Comparison of ENCODE assay signal across 12 cellular contexts in the genomic region with DNA sequence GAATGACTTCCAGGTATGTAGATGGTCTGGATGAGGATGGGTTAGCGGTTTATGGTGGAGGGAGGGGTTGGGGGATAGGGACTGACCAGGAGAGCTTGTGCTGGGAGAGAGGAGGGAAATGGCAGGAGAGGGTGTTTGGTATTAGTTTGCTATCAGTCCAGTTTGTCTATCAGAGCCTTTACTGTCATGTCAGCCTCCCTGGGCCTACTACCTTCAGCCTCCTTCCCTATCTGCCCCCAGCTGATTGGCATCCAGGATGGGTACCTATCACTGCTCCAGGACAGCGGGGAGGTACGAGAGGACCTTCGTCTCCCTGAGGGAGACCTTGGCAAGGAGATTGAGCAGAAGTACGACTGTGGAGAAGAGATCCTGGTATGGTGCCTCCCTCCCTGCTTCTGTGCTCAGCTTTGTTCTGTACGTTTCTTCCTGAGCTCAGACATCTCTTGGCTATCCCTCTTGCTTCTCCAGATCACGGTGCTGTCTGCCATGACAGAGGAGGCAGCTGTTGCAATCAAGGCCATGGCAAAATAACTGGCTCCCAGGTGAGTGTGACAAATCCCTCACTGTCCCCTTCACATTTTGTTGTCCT. TPM values are rescaled to one million over a fixed set of nuclear protein-coding genes. Genes with fewer than 3 reads are reported as not detected.
DNase-seq lines count a peak whose midpoint lies in the region; ATAC-seq, FAIRE-seq and TF ChIP-seq lines count a peak whose summit lies in the region.
"Had no signal": no experiment of that assay in that cellular context is flagged by ENCODE, and none has a peak within 500 bp of the region (broad histone marks: within the 10 kb centered on the region; RNA-seq: fewer than 3 reads in every experiment).

No MANE protein-coding gene starts in this region.

- no peaks in the 10 kb centered on the region for H3K9me3 ChIP-seq in Loucy (ENCODE audit: insufficient read depth, low read depth, low read length)
- H3K9me3 ChIP-seq in gastrocnemius medialis = no peaks in the 10 kb centered on the region

- H3K27me3 ChIP-seq in Loucy (ENCODE audit: insufficient read depth, low read length, poor library complexity, severe bottlenecking) (peaks cover 12% of the 10 kb centered on the region), gastrocnemius medialis (no peaks in the 10 kb centered on the region)

- H3K36me3 Mint-ChIP-seq in activated CD4-positive, alpha-beta T cell treated with anti-CD3 and anti-CD28 coated beads, Interleukin-2, amount 10 ng/mL, durations not matched to agents 24 days and 14 days (ENCODE audit: low read depth) = peaks cover 66% of the 10 kb centered on the region
- peaks cover 54% of the 10 kb centered on the region for H3K36me3 Mint-ChIP-seq in brain

- in situ Hi-C loops in gastrocnemius medialis (cut with MboI; ENCODE audit: low sequenced_read_pairs in 4 of 4) = no loop called here

- peaks cover 65% of the 10 kb centered on the region for H3K4me1 Mint-ChIP-seq in activated CD4-positive, alpha-beta T cell treated with anti-CD3 and anti-CD28 coated beads, Interleukin-2, amount 10 ng/mL, durations not matched to agents 24 days and 14 days
- H3K4me1 Mint-ChIP-seq in brain = peaks cover 62% of the 10 kb centered on the region

- TF ChIP-seq POLR2A in gastrocnemius medialis (IDR thresholded peaks at IDR 0.05) (no peak), H54 (IDR thresholded peaks at IDR 0.05; ENCODE audit: low read depth, low read length) (no peak)

- H2AFZ ChIP-seq in Loucy (ENCODE audit: low read length) = no peak overlapping the region

- H3K27ac ChIP-seq in gastrocnemius medialis = peak overlapping the region; percentile 32 to 99 (median 96)

- no peak for FAIRE-seq in H54 (lab: Jason Lieb, UNC)
- FAIRE-seq: bronchial epithelial cell, GM18507 had no signal

- H4K20me1 ChIP-seq in Loucy (ENCODE audit: insufficient read depth, low read length, poor library complexity, severe bottlenecking) = peaks cover 65% of the 10 kb centered on the region

- H3K36me3 ChIP-seq in Loucy (ENCODE audit: insufficient read depth, low read length) (peaks cover 43% of the 10 kb centered on the region), gastrocnemius medialis (peaks cover 4 to 47% of the 10 kb centered on the region in 2 donors)

- no peak overlapping the region for H3K27ac Mint-ChIP-seq in activated CD4-positive, alpha-beta T cell treated with anti-CD3 and anti-CD28 coated beads, Interleukin-2, amount 10 ng/mL, durations not matched to agents 24 days and 14 days
- H3K27ac Mint-ChIP-seq in brain = peak overlapping the region in 2 of 5 experiments; percentile 95 to 99

- DNase-seq in activated CD4-positive, alpha-beta T cell treated with anti-CD3 and anti-CD28 coated beads, Interleukin-2, amount 10 ng/mL, durations not matched to agents 24 days and 14 days = no peak
- DNase-seq in activated CD4-positive, alpha-beta T cell treated with anti-CD3 and anti-CD28 coated beads for 4 hours = no peak
- no peak for DNase-seq in gastrocnemius medialis
- no peak for DNase-seq in H54 (ENCODE audit: insufficient read length, low spot score)
- DNase-seq in stimulated activated CD4-positive, alpha-beta T cell treated with anti-CD3 and anti-CD28 coated beads, Interleukin-1b, Interleukin-23, amount 100 ng/mL, for 48 hours = no peak
- DNase-seq in epidermal melanocyte (ENCODE audit: insufficient read length, low spot score) = no peak
- DNase-seq: hippocampal formation, NCI-H2029 treated with DMSO at 0.1 percent for 48 hours had no signal

- no peak overlapping the region for H3K9ac ChIP-seq in Loucy (ENCODE audit: low read depth, low read length, poor library complexity, severe bottlenecking)

- H3K9me3 Mint-ChIP-seq in activated CD4-positive, alpha-beta T cell treated with anti-CD3 and anti-CD28 coated beads, Interleukin-2, amount 10 ng/mL, durations not matched to agents 24 days and 14 days = no peaks in the 10 kb centered on the region
- H3K9me3 Mint-ChIP-seq in brain = no peaks in the 10 kb centered on the region

- H3K4me1 ChIP-seq in Loucy (ENCODE audit: insufficient read depth, low read length, poor library complexity, severe bottlenecking) (peaks cover 42% of the 10 kb centered on the region), gastrocnemius medialis (peaks cover 57 to 60% of the 10 kb centered on the region in 2 donors)

- intact Hi-C loops in activated CD4-positive, alpha-beta T cell treated with anti-CD3 and anti-CD28 coated beads, Interleukin-2, amount 10 ng/mL, durations not matched to agents 24 days and 14 days (cut with micrococcal nuclease) = no loop called here
- intact Hi-C loops in gastrocnemius medialis (cut with DNase I; ENCODE audit: low total_unique reads) = no loop called here

- H3K79me2 ChIP-seq in Loucy (ENCODE audit: insufficient read depth, low read length) = peaks cover 72% of the 10 kb centered on the region

- H3K4me2 ChIP-seq in Loucy (ENCODE audit: low read depth, low read length, poor library complexity, severe bottlenecking) = peak overlapping the region; percentile 99

- TF ChIP-seq CTCF in Loucy (conservative IDR thresholded peaks at IDR 0.05; ENCODE audit: low read length) = no peak
- no peak for TF ChIP-seq CTCF in brain (conservative IDR thresholded peaks at IDR 0.05)
- no peak for TF ChIP-seq CTCF in gastrocnemius medialis (IDR thresholded peaks at IDR 0.05 in 4 of 5, conservative IDR thresholded peaks at IDR 0.05 in 1 of 5)

- peaks cover 17% of the 10 kb centered on the region for H3F3A ChIP-seq in Loucy (ENCODE audit: low read depth)

- no peak for ATAC-seq in gastrocnemius medialis

- peak overlapping the region; percentile 90 for H3K4me3 Mint-ChIP-seq in activated CD4-positive, alpha-beta T cell treated with anti-CD3 and anti-CD28 coated beads, Interleukin-2, amount 10 ng/mL, durations not matched to agents 24 days and 14 days
- peak overlapping the region; percentile 90 to 98 (median 95) for H3K4me3 Mint-ChIP-seq in brain

- H3K4me3 ChIP-seq in Loucy (ENCODE audit: low read length, poor library complexity, severe bottlenecking) (peak overlapping the region; percentile 93), gastrocnemius medialis (no peak overlapping the region)

- H3K9me2 ChIP-seq in Loucy (replicated peaks; ENCODE audit: low read depth, low read length) = no peaks in the 10 kb centered on the region

- H3K27me3 Mint-ChIP-seq in activated CD4-positive, alpha-beta T cell treated with anti-CD3 and anti-CD28 coated beads, Interleukin-2, amount 10 ng/mL, durations not matched to agents 24 days and 14 days = peaks cover 5% of the 10 kb centered on the region
- peaks cover 3% of the 10 kb centered on the region for H3K27me3 Mint-ChIP-seq in brain

RNA-seq across cellular contexts. Expression of a gene that starts 3.8 kb away (rescaled TPM):
- total RNA-seq in activated CD4-positive, alpha-beta T cell treated with anti-CD3 and anti-CD28 coated beads, Interleukin-2, amount 10 ng/mL, durations not matched to agents 24 days and 14 days = 1,303 and 1,327 TPM in 2 replicates
- 562 TPM for polyA plus RNA-seq in brain (ENCODE audit: insufficient read depth, low read depth, low replicate concordance)
- 100 to 1,000 TPM; 115 to 384 (median 273) TPM for total RNA-seq in gastrocnemius medialis

RNA-seq across cellular contexts. Expression of a gene that starts 4.0 kb away (rescaled TPM):
- total RNA-seq in activated CD4-positive, alpha-beta T cell treated with anti-CD3 and anti-CD28 coated beads, Interleukin-2, amount 10 ng/mL, durations not matched to agents 24 days and 14 days = 51.5 and 56.2 TPM in 2 replicates
- 128 TPM for polyA plus RNA-seq in brain (ENCODE audit: insufficient read depth, low read depth, low replicate concordance)
- 100 to 1,000 TPM; 135 to 240 (median 169) TPM for total RNA-seq in gastrocnemius medialis

RNA-seq across cellular contexts. Expression of a gene that starts 16.8 kb away (rescaled TPM):
- total RNA-seq in activated CD4-positive, alpha-beta T cell treated with anti-CD3 and anti-CD28 coated beads, Interleukin-2, amount 10 ng/mL, durations not matched to agents 24 days and 14 days = 0.21 and 0.33 TPM in 2 replicates
- 41.4 TPM for polyA plus RNA-seq in brain (ENCODE audit: insufficient read depth, low read depth, low replicate concordance)
- total RNA-seq in gastrocnemius medialis = 1 to 10 TPM in 1 of 4 donors, under 1 TPM in 2, not detected in 1; 0.42 to 2.2 (median 0.46) TPM

RNA-seq across cellular contexts. Expression of a gene that starts 17.9 kb away (rescaled TPM):
- 59.3 and 59.6 TPM in 2 replicates for total RNA-seq in activated CD4-positive, alpha-beta T cell treated with anti-CD3 and anti-CD28 coated beads, Interleukin-2, amount 10 ng/mL, durations not matched to agents 24 days and 14 days
- polyA plus RNA-seq in brain (ENCODE audit: insufficient read depth, low read depth, low replicate concordance) = 25.3 TPM
- total RNA-seq in gastrocnemius medialis = 10 to 100 TPM; 21.8 to 26.7 (median 23.5) TPM

RNA-seq across cellular contexts. Expression of a gene that starts 25.1 kb away (rescaled TPM):
- total RNA-seq in activated CD4-positive, alpha-beta T cell treated with anti-CD3 and anti-CD28 coated beads, Interleukin-2, amount 10 ng/mL, durations not matched to agents 24 days and 14 days = 262 and 275 TPM in 2 replicates
- 1.7 TPM for polyA plus RNA-seq in brain (ENCODE audit: insufficient read depth, low read depth, low replicate concordance)
- 10 to 100 TPM in 1 of 4 donors, 1 to 10 TPM in 1, under 1 TPM in 2; 0.22 to 16.3 (median 1.7) TPM for total RNA-seq in gastrocnemius medialis
